ENCODE assay signal across 8 cellular contexts in the genomic region with DNA sequence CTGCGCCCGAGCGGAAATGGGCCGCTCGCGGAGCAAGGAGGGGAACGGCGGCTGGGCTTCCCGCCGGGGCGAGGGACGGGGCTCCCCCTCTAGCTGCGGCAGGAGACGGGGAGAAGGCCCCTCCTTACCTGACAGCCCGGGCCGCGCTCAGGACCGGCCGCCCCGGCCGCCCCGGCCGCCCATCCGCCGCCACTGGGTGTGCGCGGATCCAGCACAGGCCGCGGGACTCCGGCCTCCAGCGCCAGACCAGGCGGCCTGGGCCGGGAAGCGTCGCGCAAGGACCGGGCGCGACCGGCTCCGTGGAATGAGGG. TPM values are rescaled to one million over a fixed set of nuclear protein-coding genes. Genes with fewer than 3 reads are reported as not detected.
A peak's percentile ranks its signal among the peaks of the same experiment; 100 is the strongest.
DNase-seq lines count a peak whose midpoint lies in the region; ATAC-seq, FAIRE-seq and TF ChIP-seq lines count a peak whose summit lies in the region.

No MANE protein-coding gene starts in this region.

- peak overlapping the region; percentile 77 to 99; a peak in 3 of 4 replicates for H3K9ac ChIP-seq in K562 (ENCODE audit: insufficient read depth in 1 of 2, low read depth in 2 of 2, low read length in 2 of 2)
- peak overlapping the region; percentile 72 to 93 for H3K9ac ChIP-seq in liver (ENCODE audit: low read depth in 1 of 2, low read length in 2 of 2)

- H3K27me3 ChIP-seq in MG63 (no peaks in the 10 kb centered on the region), K562 (ENCODE audit: control insufficient read depth in 2 of 2, insufficient read depth in 2 of 2, low read length in 2 of 2) (no peaks in the 10 kb centered on the region), liver (ENCODE audit: control insufficient read depth in 4 of 4, insufficient read depth in 4 of 4, low read length in 3 of 4) (no peaks in the 10 kb centered on the region)

- POLR2A ChIA-PET in K562 (lab: Yijun Ruan, JAX), result interaction anchor here (0.8 to 1.6 kb wide), 2 partner anchors 14 to 46 kb away, joined by 3 read pairs; no protein-coding TSS in a partner anchor

- ATAC-seq in GM18498 (IDR thresholded peaks at IDR 0.05; ENCODE audit: unreplicated experiment) (peak; percentile 50), GM21825 (IDR thresholded peaks at IDR 0.05; ENCODE audit: unreplicated experiment) (peak; percentile 19), K562 (peak; percentile 77)

- no peak for TF ChIP-seq POLR2A in K562 (conservative IDR thresholded peaks at IDR 0.05)

- peak overlapping the region; percentile 74 for H2AFZ ChIP-seq in K562 (ENCODE audit: low read depth, low read length)

- TF ChIP-seq RAD21 in K562 (CRISPR knock-in tag; conservative IDR thresholded peaks at IDR 0.05 in 1 of 2, IDR thresholded peaks at IDR 0.05 in 1 of 2) (no peak), liver (IDR thresholded peaks at IDR 0.05) (no peak)

- H3K9me3 ChIP-seq in MG63 (no peaks in the 10 kb centered on the region), K562 (replicated peaks; ENCODE audit: control insufficient read depth, insufficient read depth, low read depth, low read length) (no peaks in the 10 kb centered on the region), liver (ENCODE audit: control insufficient read depth in 4 of 4, low read length in 3 of 4) (no peaks in the 10 kb centered on the region)

- no peak for TF ChIP-seq CTCF in K562 (IDR thresholded peaks at IDR 0.05 in 2 of 3, conservative IDR thresholded peaks at IDR 0.05 in 1 of 3; ENCODE audit: insufficient read depth in 2 of 3, low read depth in 1 of 3, low read length in 3 of 3)
- no peak for TF ChIP-seq CTCF in liver (IDR thresholded peaks at IDR 0.05; ENCODE audit: low read depth, low read length, missing input control)

- H3K27ac ChIP-seq in K562 (ENCODE audit: extremely low read depth, low read depth, low read length) (peak overlapping the region; percentile 84), liver (ENCODE audit: low read depth in 1 of 2, low read length in 2 of 2) (peak overlapping the region; percentile 88), substantia nigra (ENCODE audit: low read depth, low read length, poor library complexity, severe bottlenecking) (peak overlapping the region; percentile 86)

- peaks cover 7% of the 10 kb centered on the region for H4K20me1 ChIP-seq in K562 (replicated peaks; ENCODE audit: control insufficient read depth, insufficient read depth, low read length)

- CTCF ChIA-PET in K562 (lab: Yijun Ruan, JAX; ENCODE audit: low intra/inter-chr PET ratio), result no interaction called here

- 0% methylated on average over 4 of the region's 41 CpGs for WGBS in K562 (ENCODE audit: insufficient coverage, low coverage, missing lambda C conversion rate)
- WGBS in liver, result under 1% methylated on average over 41 of the region's 41 CpGs

- intact Hi-C loops in K562 (cut with micrococcal nuclease), result no loop called here

- no peak for DNase-seq in MG63
- DNase-seq in K562 (ENCODE audit: extremely low read depth in 1 of 4, low spot score in 3 of 4), result peak in 2 of 4 experiments; percentile 47 to 57
- DNase-seq in substantia nigra (lab: John Stamatoyannopoulos, UW), result peak in 7 of 49 donors; percentile 49 to 58 (median 56)
- no peak for DNase-seq in EL
- DNase-seq in DMS79 treated with DMSO at 0.1 percent for 48 hours (lab: John Stamatoyannopoulos, UW), result no peak

- H3K4me1 ChIP-seq in K562 (replicated peaks in 1 of 2; ENCODE audit: control insufficient read depth in 2 of 2, insufficient read depth in 2 of 2, low read length in 2 of 2), result peaks cover 48 to 64% of the 10 kb centered on the region in 2 experiments; a peak in 4 of 5 replicates
- H3K4me1 ChIP-seq in liver (ENCODE audit: control insufficient read depth in 4 of 4, insufficient read depth in 4 of 4, low read length in 3 of 4), result peaks cover 5 to 29% (median 23%) of the 10 kb centered on the region in 4 donors

- peak overlapping the region; percentile 81; the same call in 1 of the 2 replicates for H3K4me2 ChIP-seq in K562 (ENCODE audit: insufficient read depth, low read length)

- H3K4me3 ChIP-seq in MG63 (peak overlapping the region; percentile 94), K562 (peak overlapping the region; percentile 72), liver (ENCODE audit: low read depth in 1 of 3, low read length in 3 of 3) (peak overlapping the region; percentile 72 to 86 (median 85))

- FAIRE-seq in K562 (lab: Jason Lieb, UNC), result no peak

- peaks cover 2% of the 10 kb centered on the region for H3K9me1 ChIP-seq in K562 (ENCODE audit: control insufficient read depth, insufficient read depth, low read length)

- no TSS peak for BruUV-seq in K562 (replicated peaks; lab: Mats Ljungman, UMichigan)

- H3K36me3 ChIP-seq in MG63, result peaks cover 32% of the 10 kb centered on the region
- H3K36me3 ChIP-seq in K562 (ENCODE audit: control insufficient read depth, insufficient read depth, low read length), result no peaks in the 10 kb centered on the region
- H3K36me3 ChIP-seq in liver (ENCODE audit: control insufficient read depth in 4 of 4, insufficient read depth in 3 of 4, low read depth in 1 of 4, low read length in 3 of 4), result no peaks in the 10 kb centered on the region

- in situ Hi-C loops in K562 (cut with MboI), result no loop called here

- peaks cover 45% of the 10 kb centered on the region for H3K79me2 ChIP-seq in K562 (ENCODE audit: control insufficient read depth, insufficient read depth, low read length)

- no peak for TF ChIP-seq EP300 in K562 (IDR thresholded peaks at IDR 0.05; ENCODE audit: low read length)

RNA-seq across cellular contexts. Expression of a gene that starts 0.3 kb away (rescaled TPM):
- total RNA-seq in MG63 (2014; rRNA removed; shearing (Covaris generic); ENCODE audit: low replicate concordance), result 80.4 and 91.4 TPM in 2 replicates
- total RNA-seq in K562 (2011; cell fraction: chromatin; rRNA removed; ENCODE audit: low replicate concordance), result 9.3 and 35.1 TPM in 2 replicates
- 40.4 and 44.2 TPM in 2 replicates for total RNA-seq in K562 (2011; cell fraction: nucleolus; rRNA removed)
- total RNA-seq in K562 (2011; cell fraction: nucleoplasm; rRNA removed), result 25.4 and 30.3 TPM in 2 replicates
- total RNA-seq in K562 (2014; rRNA removed) (18.6 and 23.2 TPM in 2 replicates), K562 (2014; rRNA removed; fragmentation: Illumina TruSeq; extraction: Trizol) (3.7 and 7.3 TPM in 2 replicates), K562 (2015; rRNA removed; fragmentation: Illumina TruSeq; extraction: Trizol) (9.2 and 10.3 TPM in 2 replicates), K562 (2021) (19.4 and 21.5 TPM in 2 replicates), liver (10 to 100 TPM; 20.6 to 27.1 TPM)
- polyA plus RNA-seq in K562 (2011; rRNA removed) (13.9 and 18.2 TPM in 2 replicates), K562 (2014; fragmentation: Illumina TruSeq; extraction: Trizol) (11.1 and 13.2 TPM in 2 replicates), K562 (2014; fragmentation: Nextera tagmentation; extraction: Ambion mirVana) (1 to 10 TPM in 1 of 2 experiments, under 1 TPM in 1; 0.66 to 1.4 TPM), K562 (2014; rRNA removed) (16.7 and 19.5 TPM in 2 replicates), liver (10 to 100 TPM; 17.3 to 21.9 TPM)
- polyA plus RNA-seq in K562 (2011; cell fraction: cytosol; rRNA removed), result 26.2 and 45.0 TPM in 2 replicates
- 43.6 and 57.3 TPM in 2 replicates for polyA plus RNA-seq in K562 (2011; cell fraction: nucleus; rRNA removed)
- 14.2 and 17.5 TPM in 2 replicates for polyA plus RNA-seq in K562 (2012)
- 7.6 and 11.4 TPM in 2 replicates for polyA minus RNA-seq in K562 (2011; rRNA and poly(A)+ RNA removed)
- polyA minus RNA-seq in K562 (2011; cell fraction: cytosol; rRNA and poly(A)+ RNA removed), result 9.7 and 14.2 TPM in 2 replicates
- polyA minus RNA-seq in K562 (2011; cell fraction: nucleus; rRNA and poly(A)+ RNA removed), result 9.0 and 15.6 TPM in 2 replicates

RNA-seq across cellular contexts. Expression of a gene that starts 8.0 kb away (rescaled TPM):
- total RNA-seq in MG63 (2014; rRNA removed; shearing (Covaris generic); ENCODE audit: low replicate concordance), result 152 and 177 TPM in 2 replicates
- total RNA-seq in K562 (2011; cell fraction: chromatin; rRNA removed; ENCODE audit: low replicate concordance), result 47.8 and 103 TPM in 2 replicates
- 73.3 and 75.2 TPM in 2 replicates for total RNA-seq in K562 (2011; cell fraction: nucleolus; rRNA removed)
- total RNA-seq in K562 (2011; cell fraction: nucleoplasm; rRNA removed), result 58.3 and 58.7 TPM in 2 replicates
- 114 and 127 TPM in 2 replicates for total RNA-seq in K562 (2014; rRNA removed)
- total RNA-seq in K562 (2014; rRNA removed; fragmentation: Illumina TruSeq; extraction: Trizol), result 42.8 and 53.3 TPM in 2 replicates
- total RNA-seq in K562 (2015; rRNA removed; fragmentation: Illumina TruSeq; extraction: Trizol), result 74.8 and 78.4 TPM in 2 replicates
- total RNA-seq in K562 (2021), result 132 and 139 TPM in 2 replicates
- 85.3 and 107 TPM in 2 replicates for polyA plus RNA-seq in K562 (2011; rRNA removed)
- polyA plus RNA-seq in K562 (2011; cell fraction: cytosol; rRNA removed), result 111 and 139 TPM in 2 replicates
- 97.8 and 104 TPM in 2 replicates for polyA plus RNA-seq in K562 (2011; cell fraction: nucleus; rRNA removed)
- polyA plus RNA-seq in K562 (2012), result 69.7 and 85.9 TPM in 2 replicates
- 67.5 and 83.1 TPM in 2 replicates for polyA plus RNA-seq in K562 (2014; fragmentation: Illumina TruSeq; extraction: Trizol)
- polyA plus RNA-seq in K562 (2014; fragmentation: Nextera tagmentation; extraction: Ambion mirVana), result 1 to 10 TPM; 5.8 to 5.9 TPM
- 76.5 and 83.7 TPM in 2 replicates for polyA plus RNA-seq in K562 (2014; rRNA removed)
- 93.0 and 140 TPM in 2 replicates for polyA minus RNA-seq in K562 (2011; rRNA and poly(A)+ RNA removed)
- 127 and 131 TPM in 2 replicates for polyA minus RNA-seq in K562 (2011; cell fraction: cytosol; rRNA and poly(A)+ RNA removed)
- 35.5 and 49.1 TPM in 2 replicates for polyA minus RNA-seq in K562 (2011; cell fraction: nucleus; rRNA and poly(A)+ RNA removed)
- 10 to 100 TPM in 1 of 2 donors, 1 to 10 TPM in 1; 2.1 to 98.8 TPM for total RNA-seq in liver
- 1 to 10 TPM in 1 of 2 donors, under 1 TPM in 1; 0.58 to 3.4 TPM for polyA plus RNA-seq in liver

RNA-seq across cellular contexts. Expression of a gene that starts 38.7 kb away (rescaled TPM):
- 70.4 and 84.7 TPM in 2 replicates for total RNA-seq in MG63 (2014; rRNA removed; shearing (Covaris generic); ENCODE audit: low replicate concordance)
- 17.2 and 34.9 TPM in 2 replicates for total RNA-seq in K562 (2011; cell fraction: chromatin; rRNA removed; ENCODE audit: low replicate concordance)
- 47.0 and 49.4 TPM in 2 replicates for total RNA-seq in K562 (2011; cell fraction: nucleolus; rRNA removed)
- 23.7 and 31.7 TPM in 2 replicates for total RNA-seq in K562 (2011; cell fraction: nucleoplasm; rRNA removed)
- 52.5 and 59.1 TPM in 2 replicates for total RNA-seq in K562 (2014; rRNA removed)
- total RNA-seq in K562 (2014; rRNA removed; fragmentation: Illumina TruSeq; extraction: Trizol), result 16.1 TPM in 2 replicates
- 21.9 and 22.3 TPM in 2 replicates for total RNA-seq in K562 (2015; rRNA removed; fragmentation: Illumina TruSeq; extraction: Trizol)
- total RNA-seq in K562 (2021), result 39.6 and 42.4 TPM in 2 replicates
- 19.2 and 20.3 TPM in 2 replicates for polyA plus RNA-seq in K562 (2011; rRNA removed)
- 19.5 and 45.6 TPM in 2 replicates for polyA plus RNA-seq in K562 (2011; cell fraction: cytosol; rRNA removed)
- polyA plus RNA-seq in K562 (2011; cell fraction: nucleus; rRNA removed), result 22.1 and 37.7 TPM in 2 replicates
- 18.9 and 20.5 TPM in 2 replicates for polyA plus RNA-seq in K562 (2012)
- 22.1 and 27.7 TPM in 2 replicates for polyA plus RNA-seq in K562 (2014; fragmentation: Illumina TruSeq; extraction: Trizol)
- polyA plus RNA-seq in K562 (2014; fragmentation: Nextera tagmentation; extraction: Ambion mirVana), result under 1 TPM; 0.03 to 0.07 TPM
- 49.0 and 50.3 TPM in 2 replicates for polyA plus RNA-seq in K562 (2014; rRNA removed)
- polyA minus RNA-seq in K562 (2011; rRNA and poly(A)+ RNA removed), result 12.9 and 14.7 TPM in 2 replicates
- polyA minus RNA-seq in K562 (2011; cell fraction: cytosol; rRNA and poly(A)+ RNA removed), result 16.8 and 18.6 TPM in 2 replicates
- polyA minus RNA-seq in K562 (2011; cell fraction: nucleus; rRNA and poly(A)+ RNA removed), result 9.6 and 11.8 TPM in 2 replicates
- total RNA-seq in liver, result 1 to 10 TPM in 1 of 2 donors, under 1 TPM in 1; 0.67 to 1.4 TPM
- polyA plus RNA-seq in liver, result 1 to 10 TPM in 1 of 2 donors, under 1 TPM in 1; 0.47 to 1.1 TPM

Comparison
In these comparisons a context has a peak if more than half of its experiments do, and no peak if none do; other contexts are left out.
1. ATAC-seq: peak in every context shown above with its lines; median percentile 77 in K562; 50 in GM18498; 19 in GM21825.
2. RNA of a gene that starts 38.7 kb away (total RNA-seq): 70.4 to 84.7 TPM in MG63 and 16.1 to 59.1 TPM in K562; 0.67 to 1.4 TPM in liver; every median in the first group is over 4 times any median in the second.
3. Peak in every context shown above with its lines, with median percentiles within 50 percentile points of each other: H3K4me3 ChIP-seq and H3K27ac ChIP-seq.